18 cellular contexts compared by ENCODE assay signal in the genomic region with DNA sequence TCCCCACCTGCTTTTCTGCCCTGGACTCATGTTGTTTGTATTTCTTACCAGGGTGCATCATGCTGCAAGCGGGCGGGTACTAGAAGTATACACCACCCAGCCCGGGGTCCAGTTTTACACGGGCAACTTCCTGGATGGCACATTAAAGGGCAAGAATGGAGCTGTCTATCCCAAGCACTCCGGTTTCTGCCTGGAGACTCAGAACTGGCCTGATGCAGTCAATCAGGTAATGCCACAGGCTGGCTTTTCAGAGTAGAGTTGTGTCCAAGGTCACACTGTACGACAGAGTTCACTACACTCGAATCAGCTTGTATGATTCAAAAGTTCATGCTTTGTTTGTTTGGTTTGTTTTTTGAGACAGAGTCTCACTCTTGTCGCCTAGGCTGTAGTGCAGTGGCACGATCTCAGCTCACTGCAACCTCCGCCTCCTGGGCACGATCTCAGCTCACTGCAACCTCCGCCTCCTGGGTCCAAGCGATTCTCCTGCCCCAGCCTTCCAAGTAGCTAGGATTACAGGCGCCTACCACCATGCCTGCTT.
"Had no signal": no experiment of that assay in that cellular context is flagged by ENCODE, and none has a peak within 500 bp of the region (broad histone marks: within the 10 kb centered on the region; RNA-seq: fewer than 3 reads in every experiment).

No MANE protein-coding gene starts in this region.

- H3K27me3 Mint-ChIP-seq: activated CD4-positive, alpha-beta T cell treated with anti-CD3 and anti-CD28 coated beads, Interleukin-2, amount 10 ng/mL, durations not matched to agents 24 days and 14 days; dendritic cell treated with granulocyte-macrophage colony-stimulating factor and Interleukin-4, amounts not matched to agents 40 ng/mL and 50 ng/mL, for 4 days; naive thymus-derived CD4-positive, alpha-beta T cell had no signal

- H3K4me2 ChIP-seq: neural progenitor cell, SK-N-SH had no signal

- H3K4me1 ChIP-seq: neural progenitor cell had no signal

- H3K27me3 ChIP-seq: brain microvascular endothelial cell, heart right ventricle, neural progenitor cell had no signal

- H3K4me3 Mint-ChIP-seq: activated CD4-positive, alpha-beta T cell treated with anti-CD3 and anti-CD28 coated beads, Interleukin-2, amount 10 ng/mL, durations not matched to agents 24 days and 14 days; activated naive CD4-positive, alpha-beta T cell treated with anti-CD3 and anti-CD28 coated beads for 36 hours; dendritic cell treated with granulocyte-macrophage colony-stimulating factor and Interleukin-4, amounts not matched to agents 40 ng/mL and 50 ng/mL, for 4 days; naive thymus-derived CD4-positive, alpha-beta T cell; neural progenitor cell had no signal

- H3K9me3 ChIP-seq: heart right ventricle, SK-N-SH had no signal

- H3K27ac Mint-ChIP-seq: activated CD4-positive, alpha-beta T cell treated with anti-CD3 and anti-CD28 coated beads, Interleukin-2, amount 10 ng/mL, durations not matched to agents 24 days and 14 days; activated naive CD4-positive, alpha-beta T cell treated with anti-CD3 and anti-CD28 coated beads for 36 hours; dendritic cell treated with granulocyte-macrophage colony-stimulating factor and Interleukin-4, amounts not matched to agents 40 ng/mL and 50 ng/mL, for 4 days; neural progenitor cell had no signal

- H2AFZ ChIP-seq: neural progenitor cell had no signal

- H3K9me3 Mint-ChIP-seq: activated CD4-positive, alpha-beta T cell treated with anti-CD3 and anti-CD28 coated beads, Interleukin-2, amount 10 ng/mL, durations not matched to agents 24 days and 14 days; activated naive CD4-positive, alpha-beta T cell treated with anti-CD3 and anti-CD28 coated beads for 36 hours; dendritic cell treated with granulocyte-macrophage colony-stimulating factor and Interleukin-4, amounts not matched to agents 40 ng/mL and 50 ng/mL, for 4 days; naive thymus-derived CD4-positive, alpha-beta T cell; neural progenitor cell had no signal

- H3K4me3 ChIP-seq: heart right ventricle, lung, neural progenitor cell had no signal

- DNase-seq: activated CD4-positive, alpha-beta T cell treated with anti-CD3 and anti-CD28 coated beads, Interleukin-2, amount 10 ng/mL, durations not matched to agents 24 days and 14 days; activated naive CD4-positive, alpha-beta T cell treated with anti-CD3 and anti-CD28 coated beads for 36 hours; brain microvascular endothelial cell; caudate nucleus; effector CD4-positive, alpha-beta T cell; erythroblast; foreskin fibroblast; heart right ventricle; retina; SK-N-SH; stimulated activated CD4-positive, alpha-beta T cell treated with anti-CD3 and anti-CD28 coated beads, Interleukin-4, amount 100 ng/mL, for 24 hours; stimulated activated naive CD4-positive, alpha-beta T cell treated with Interleukin-2 at 50 U/mL for 16 hours had no signal

- H3K27ac ChIP-seq: brain microvascular endothelial cell, heart right ventricle, neural progenitor cell, VCaP had no signal

- H3K9ac ChIP-seq: neural progenitor cell, SK-N-SH had no signal

- ATAC-seq: activated CD4-positive, CD25-positive, alpha-beta regulatory T cell treated with anti-CD3 and anti-CD28 coated beads, Interleukin-2, amount 50 U/mL, for 24 hours; heart right ventricle; naive thymus-derived CD4-positive, alpha-beta T cell had no signal

- H3K36me3 ChIP-seq: brain microvascular endothelial cell, neural progenitor cell had no signal
